Comparison of ENCODE assay signal across 8 cellular contexts in the genomic region with DNA sequence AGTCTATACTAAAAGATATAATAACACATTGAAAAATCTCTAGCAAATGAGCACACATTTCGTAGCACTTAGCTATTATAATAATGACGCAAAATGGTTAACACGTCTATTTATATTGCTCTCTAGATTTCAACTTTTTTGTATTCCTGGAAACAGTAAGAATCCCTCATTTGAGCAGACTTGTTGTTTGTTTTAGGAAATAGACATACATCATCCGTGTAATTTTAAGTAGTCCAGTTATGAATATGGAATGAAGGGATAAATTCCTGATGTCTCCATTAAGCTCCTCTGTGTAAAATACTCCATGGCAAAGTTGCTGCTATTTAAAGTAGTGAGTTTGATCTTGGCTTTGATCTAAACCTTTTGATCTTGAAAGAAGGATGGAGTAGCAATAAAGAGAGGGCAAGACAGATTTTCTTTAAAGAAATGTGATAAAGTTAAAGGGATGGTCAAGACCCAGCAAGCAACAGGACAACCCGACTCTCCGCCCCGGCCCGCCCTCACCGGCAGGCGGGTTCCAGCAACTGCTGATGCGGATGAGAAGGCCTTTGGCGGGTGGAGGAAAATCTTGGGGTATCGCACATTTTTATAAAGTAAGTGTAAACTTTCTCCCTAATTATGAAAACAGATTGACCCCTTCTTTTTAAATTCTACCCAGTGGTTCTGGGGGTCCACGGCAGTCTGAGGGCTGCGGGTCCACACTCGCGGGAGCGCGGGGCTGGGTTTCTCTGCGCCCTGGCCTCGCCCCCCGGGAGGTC.
DNase-seq lines count a peak whose midpoint lies in the region; ATAC-seq, FAIRE-seq and TF ChIP-seq lines count a peak whose summit lies in the region.

No MANE protein-coding gene starts in this region.

- peaks cover 1 to 14% (median 11%) of the 10 kb centered on the region in 4 donors for H3K4me1 Mint-ChIP-seq in naive thymus-derived CD8-positive, alpha-beta T cell

- H3K27ac Mint-ChIP-seq in naive thymus-derived CD8-positive, alpha-beta T cell, result no peak overlapping the region

- H4K20me1 ChIP-seq in fibroblast of lung (ENCODE audit: control insufficient read depth, extremely low read depth, insufficient read depth, low read length), result no peaks in the 10 kb centered on the region

- H3K79me2 ChIP-seq in fibroblast of lung (ENCODE audit: control insufficient read depth, insufficient read depth, low read length), result peaks cover 40% of the 10 kb centered on the region

- H2AFZ ChIP-seq in fibroblast of lung (ENCODE audit: low read length), result no peak overlapping the region

- peak in 1 of 2 experiments; percentile 80 for DNase-seq in A549 (ENCODE audit: low read depth in 1 of 2, low spot score in 1 of 2)
- peak; percentile 49 to 69 for DNase-seq in fibroblast of lung (ENCODE audit: low read depth in 2 of 2)
- peak in 1 of 10 donors; percentile 6 for DNase-seq in naive thymus-derived CD8-positive, alpha-beta T cell

- TF ChIP-seq EP300 in A549 (IDR thresholded peaks at IDR 0.05), result no peak

- POLR2A ChIA-PET in A549 (lab: Yijun Ruan, JAX), result interaction anchor here (0.6 to 1.6 kb wide), 11 partner anchors 13 to 220 kb away, joined by 3 to 12 read pairs (median 3); no protein-coding TSS in a partner anchor
- POLR2A ChIA-PET in naive thymus-derived CD8-positive, alpha-beta T cell (lab: Charles Lee), result no interaction called here

- H3K27me3 Mint-ChIP-seq in naive thymus-derived CD8-positive, alpha-beta T cell, result peaks cover 23 to 46% (median 38%) of the 10 kb centered on the region in 5 donors

- TF ChIP-seq POLR2A in A549 (IDR thresholded peaks at IDR 0.05; ENCODE audit: low read length), result 0 out of 2 replicates have a peak, but pooled peaks have one; percentile 4

- ATAC-seq in A549 (peak; percentile 62 to 64; a peak in 5 of 6 replicates), GM21825 (IDR thresholded peaks at IDR 0.05; ENCODE audit: unreplicated experiment) (no peak), GM18873 (IDR thresholded peaks at IDR 0.05; ENCODE audit: low FRiP score, unreplicated experiment) (no peak)
- ATAC-seq in naive thymus-derived CD8-positive, alpha-beta T cell, result no peak

- H3K27ac ChIP-seq in A549, result peak overlapping the region; percentile 99 to 100
- H3K27ac ChIP-seq in HUES64 (ENCODE audit: low read depth, low read length), result no peak overlapping the region
- H3K27ac ChIP-seq in fibroblast of lung (ENCODE audit: insufficient read depth, low read length), result peak overlapping the region; percentile 92

- H3K36me3 Mint-ChIP-seq in naive thymus-derived CD8-positive, alpha-beta T cell, result peaks cover 10 to 16% (median 15%) of the 10 kb centered on the region in 3 donors

- H3K4me2 ChIP-seq in A549, result peak overlapping the region; percentile 81
- H3K4me2 ChIP-seq in fibroblast of lung (ENCODE audit: extremely low read depth, insufficient read depth, low read length), result peak overlapping the region; percentile 76

- peak overlapping the region; percentile 87 for H3K4me3 ChIP-seq in A549
- H3K4me3 ChIP-seq in GM08714 (ENCODE audit: low read length), result peak overlapping the region; percentile 93
- peak overlapping the region; percentile 83 for H3K4me3 ChIP-seq in HUES64 (ENCODE audit: low read length)
- peak overlapping the region; percentile 87 for H3K4me3 ChIP-seq in WI38 (ENCODE audit: low read depth, low read length)
- H3K4me3 ChIP-seq in fibroblast of lung (replicated peaks in 1 of 4; ENCODE audit: control extremely low read depth in 1 of 4, insufficient read depth in 1 of 4, low read depth in 3 of 4, low read length in 4 of 4), result peak overlapping the region; percentile 71 to 86 (median 76)

- H3K36me3 ChIP-seq in HUES64 (ENCODE audit: insufficient read depth, low read length) (no peaks in the 10 kb centered on the region; the same call in 1 of the 2 replicates), fibroblast of lung (ENCODE audit: control insufficient read depth, insufficient read depth, low read length) (no peaks in the 10 kb centered on the region)

- H3K27me3 ChIP-seq in HUES64 (ENCODE audit: insufficient read depth, low read length) (peaks cover 41% of the 10 kb centered on the region), fibroblast of lung (ENCODE audit: control insufficient read depth, insufficient read depth, low read length) (no peaks in the 10 kb centered on the region)

- H3K9me3 Mint-ChIP-seq in naive thymus-derived CD8-positive, alpha-beta T cell, result no peaks in the 10 kb centered on the region

- H3K9ac ChIP-seq in HUES64 (ENCODE audit: low read depth, low read length) (peak overlapping the region; percentile 74), fibroblast of lung (ENCODE audit: insufficient read depth, low read length) (peak overlapping the region; percentile 92)

- WGBS in A549 (ENCODE audit: missing lambda C conversion rate), result 3% methylated on average over 22 of the region's 22 CpGs
- WGBS in HUES64, result 17% methylated on average over 19 of the region's 22 CpGs

- no peak for FAIRE-seq in A549 (lab: Jason Lieb, UNC)

- H3K4me1 ChIP-seq in A549, result peaks cover 40% of the 10 kb centered on the region
- H3K4me1 ChIP-seq in HUES64 (ENCODE audit: insufficient read depth, low read length), result 0 out of 2 replicates have a peak, but pooled peaks cover 4% of the 10 kb centered on the region
- peaks cover 2% of the 10 kb centered on the region for H3K4me1 ChIP-seq in fibroblast of lung (ENCODE audit: control insufficient read depth, extremely low read depth, insufficient read depth, low read length)

- H3K9me3 ChIP-seq in A549 (no peaks in the 10 kb centered on the region), HUES64 (ENCODE audit: insufficient read depth, low read depth, low read length) (no peaks in the 10 kb centered on the region), fibroblast of lung (ENCODE audit: control insufficient read depth, insufficient read depth, low read depth, low read length) (no peaks in the 10 kb centered on the region)

- TF ChIP-seq RAD21 in A549 (conservative IDR thresholded peaks at IDR 0.05 in 1 of 2, IDR thresholded peaks at IDR 0.05 in 1 of 2), result peak in 1 of 2 experiments; percentile 3; a peak in 1 of 5 replicates

- CTCF ChIA-PET in A549 (lab: Yijun Ruan, JAX), result interaction anchor here (0.6 to 2.2 kb wide), 8 partner anchors 25 to 322 kb away, joined by 3 to 7 read pairs (median 3); no protein-coding TSS in a partner anchor

- H3K4me3 Mint-ChIP-seq in naive thymus-derived CD8-positive, alpha-beta T cell, result peak overlapping the region; percentile 52 to 88 (median 81)

- TF ChIP-seq CTCF in A549 (IDR thresholded peaks at IDR 0.05) (no peak), WI38 (IDR thresholded peaks at IDR 0.05; ENCODE audit: low read depth, low read length) (peak; percentile 10; the same call in 1 of the 2 replicates), fibroblast of lung (conservative IDR thresholded peaks at IDR 0.05 in 1 of 2, IDR thresholded peaks at IDR 0.05 in 1 of 2; ENCODE audit: low read depth in 1 of 2, low read length in 2 of 2) (peak in 1 of 2 donors; percentile 20)

TF ChIP-seq in A549, 52 proteins besides CTCF, POLR2A, EP300 and RAD21 (continues in another document):
- no peak for TF ChIP-seq FOSL2 (IDR thresholded peaks at IDR 0.05)
- no peak for TF ChIP-seq FOSL2 (CRISPR knock-in tag; IDR thresholded peaks at IDR 0.05)
- no peak for TF ChIP-seq ZC3H11A (IDR thresholded peaks at IDR 0.05)
- TF ChIP-seq NFE2L2 (conservative IDR thresholded peaks at IDR 0.05; ENCODE audit: low read length), result no peak
- TF ChIP-seq JUN (IDR thresholded peaks at IDR 0.05), result no peak
- TF ChIP-seq, protein P1, sequence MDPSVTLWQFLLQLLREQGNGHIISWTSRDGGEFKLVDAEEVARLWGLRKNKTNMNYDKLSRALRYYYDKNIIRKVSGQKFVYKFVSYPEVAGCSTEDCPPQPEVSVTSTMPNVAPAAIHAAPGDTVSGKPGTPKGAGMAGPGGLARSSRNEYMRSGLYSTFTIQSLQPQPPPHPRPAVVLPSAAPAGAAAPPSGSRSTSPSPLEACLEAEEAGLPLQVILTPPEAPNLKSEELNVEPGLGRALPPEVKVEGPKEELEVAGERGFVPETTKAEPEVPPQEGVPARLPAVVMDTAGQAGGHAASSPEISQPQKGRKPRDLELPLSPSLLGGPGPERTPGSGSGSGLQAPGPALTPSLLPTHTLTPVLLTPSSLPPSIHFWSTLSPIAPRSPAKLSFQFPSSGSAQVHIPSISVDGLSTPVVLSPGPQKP (IDR thresholded peaks at IDR 0.05; ENCODE audit: low read depth, low read length), result no peak
- no peak for TF ChIP-seq NR3C1 (IDR thresholded peaks at IDR 0.05)
- TF ChIP-seq HOXA7 (CRISPR knock-in tag; IDR thresholded peaks at IDR 0.05), result peak; percentile 67; the same call in 1 of the 2 replicates
- peak in 1 of 2 experiments; percentile 23; a peak in 1 of 4 replicates for TF ChIP-seq CEBPB (IDR thresholded peaks at IDR 0.05)
- no peak for TF ChIP-seq CHD2 (IDR thresholded peaks at IDR 0.05; ENCODE audit: low read length, partially characterized antibody)
- no peak for TF ChIP-seq HEYL (CRISPR knock-in tag; IDR thresholded peaks at IDR 0.05)
- TF ChIP-seq FOXS1 (CRISPR knock-in tag; IDR thresholded peaks at IDR 0.05), result no peak
- TF ChIP-seq MAFK (IDR thresholded peaks at IDR 0.05; ENCODE audit: partially characterized antibody), result no peak
- TF ChIP-seq BHLHE40 (IDR thresholded peaks at IDR 0.05; ENCODE audit: low read depth, low read length), result no peak
- no peak for TF ChIP-seq HDAC2 (IDR thresholded peaks at IDR 0.05)
- TF ChIP-seq, protein P2, sequence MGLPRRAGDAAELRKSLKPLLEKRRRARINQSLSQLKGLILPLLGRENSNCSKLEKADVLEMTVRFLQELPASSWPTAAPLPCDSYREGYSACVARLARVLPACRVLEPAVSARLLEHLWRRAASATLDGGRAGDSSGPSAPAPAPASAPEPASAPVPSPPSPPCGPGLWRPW (IDR thresholded peaks at IDR 0.05), result no peak
- TF ChIP-seq EHMT2 (IDR thresholded peaks at IDR 0.05; ENCODE audit: low read depth), result no peak
- peak; percentile 89; the same call in 1 of the 2 replicates for TF ChIP-seq FOSB (CRISPR knock-in tag; IDR thresholded peaks at IDR 0.05)
- no peak for TF ChIP-seq MAZ (IDR thresholded peaks at IDR 0.05; ENCODE audit: borderline replicate concordance, low read depth, low read length)
- TF ChIP-seq RCOR1 (IDR thresholded peaks at IDR 0.05; ENCODE audit: low read depth, low read length), result no peak
- TF ChIP-seq JUNB (IDR thresholded peaks at IDR 0.05), result no peak
- peak; percentile 84; the same call in 1 of the 2 replicates for TF ChIP-seq TP53 (CRISPR knock-in tag; IDR thresholded peaks at IDR 0.05)
- TF ChIP-seq SREBF2 (IDR thresholded peaks at IDR 0.05), result no peak
- TF ChIP-seq, protein P3, sequence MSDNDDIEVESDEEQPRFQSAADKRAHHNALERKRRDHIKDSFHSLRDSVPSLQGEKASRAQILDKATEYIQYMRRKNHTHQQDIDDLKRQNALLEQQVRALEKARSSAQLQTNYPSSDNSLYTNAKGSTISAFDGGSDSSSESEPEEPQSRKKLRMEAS (IDR thresholded peaks at IDR 0.05), result peak; percentile 80; the same call in 1 of the 2 replicates
- TF ChIP-seq GATA3 (IDR thresholded peaks at IDR 0.05; ENCODE audit: borderline replicate concordance), result peak; percentile 47; the same call in 1 of the 2 replicates
- no peak for TF ChIP-seq CBX2 (IDR thresholded peaks at IDR 0.05; ENCODE audit: borderline replicate concordance, low read depth)

Comparison
In these comparisons a context has a peak if more than half of its experiments do, and no peak if none do; other contexts are left out.
1. ATAC-seq: peak in A549 (2 of 2); none in naive thymus-derived CD8-positive, alpha-beta T cell (0 of 2), GM21825 (single experiment) and GM18873 (single experiment).
2. Peak in every context shown above with its lines, with median percentiles within 50 percentile points of each other: H3K4me3 ChIP-seq.